In genomic region chr20:44948513-44948912, GRCh38 we compare ENCODE assay signal across 17 cellular contexts.
"Had no signal": no experiment of that assay in that cellular context is flagged by ENCODE, and none has a peak within 500 bp of the region (broad histone marks: within the 10 kb centered on the region; RNA-seq: fewer than 3 reads in every experiment).

No MANE protein-coding gene starts in this region.

- DNase-seq: esophagus squamous epithelium; foreskin fibroblast; glutamatergic neuron; islet precursor cell; mammary epithelial cell; naive thymus-derived CD8-positive, alpha-beta T cell; small intestine; stimulated activated CD4-positive, alpha-beta T cell treated with anti-CD3 and anti-CD28 coated beads, Interleukin-12 subunit alpha, Interleukin-12 subunit beta, amount 100 ng/mL, for 4 hours; stimulated activated naive CD4-positive, alpha-beta T cell treated with Interleukin-2 at 50 U/mL for 16 hours; thyroid gland; upper lobe of left lung; uterus had no signal

- ATAC-seq: gastroesophageal sphincter; left lobe of liver; naive thymus-derived CD8-positive, alpha-beta T cell had no signal

- H3K9me3 Mint-ChIP-seq: dendritic cell treated with granulocyte-macrophage colony-stimulating factor and Interleukin-4, amounts not matched to agents 40 ng/mL and 50 ng/mL, for 4 days; naive thymus-derived CD8-positive, alpha-beta T cell had no signal

- H3K9me3 ChIP-seq: esophagus squamous epithelium, gastroesophageal sphincter, neutrophil, right atrium auricular region, thyroid gland, upper lobe of left lung, uterus had no signal

- H3K27me3 ChIP-seq: esophagus squamous epithelium, gastroesophageal sphincter, neutrophil, right atrium auricular region, thyroid gland, upper lobe of left lung, uterus had no signal

- H3K27me3 Mint-ChIP-seq: dendritic cell treated with granulocyte-macrophage colony-stimulating factor and Interleukin-4, amounts not matched to agents 40 ng/mL and 50 ng/mL, for 4 days; naive thymus-derived CD8-positive, alpha-beta T cell had no signal

- H3K27ac Mint-ChIP-seq: dendritic cell treated with granulocyte-macrophage colony-stimulating factor and Interleukin-4, amounts not matched to agents 40 ng/mL and 50 ng/mL, for 4 days had no signal

- H3K4me3 Mint-ChIP-seq: dendritic cell treated with granulocyte-macrophage colony-stimulating factor and Interleukin-4, amounts not matched to agents 40 ng/mL and 50 ng/mL, for 4 days; naive thymus-derived CD8-positive, alpha-beta T cell had no signal

- H3K4me3 ChIP-seq: esophagus squamous epithelium, gastroesophageal sphincter, right atrium auricular region, thyroid gland, upper lobe of left lung, uterus had no signal

- FAIRE-seq: small intestine had no signal

- H3K36me3 ChIP-seq: uterus had no signal
